1 cellular context compared by ENCODE assay signal in genomic region chr5:131796793-131797693, GRCh38.
TF ChIP-seq lines count a peak whose summit lies in the region.

Gene FNIP1, minus strand, starts transcription at chr5:131797017. Its CDS starts 96 bp downstream, at chr5:131796921.

TF ChIP-seq in HepG2, 621 proteins besides CTCF, POLR2A, EP300 and RAD21 (continued from another document):
- TF ChIP-seq ZNF260 (CRISPR knock-in tag; IDR thresholded peaks at IDR 0.05; ENCODE audit: borderline replicate concordance, low read depth) (no peak), ZNF574 (CRISPR knock-in tag; IDR thresholded peaks at IDR 0.05) (peak; percentile 70), ZNF564 (CRISPR knock-in tag; IDR thresholded peaks at IDR 0.05) (no peak; the same call in 1 of the 2 replicates), ZNF143 (CRISPR knock-in tag; IDR thresholded peaks at IDR 0.05) (0 out of 2 replicates have a peak, but pooled peaks have one; percentile 34), ZNF549 (CRISPR knock-in tag; IDR thresholded peaks at IDR 0.05) (no peak), ZNF136 (CRISPR knock-in tag; IDR thresholded peaks at IDR 0.05; ENCODE audit: low read depth) (peak; percentile 43; the same call in 1 of the 2 replicates), CENPT (CRISPR knock-in tag; IDR thresholded peaks at IDR 0.05; ENCODE audit: low read depth) (no peak), NBN (conservative IDR thresholded peaks at IDR 0.05) (no peak), MLXIP (CRISPR knock-in tag; IDR thresholded peaks at IDR 0.05; ENCODE audit: borderline replicate concordance) (peak; percentile 79; the same call in 1 of the 2 replicates), CBFB (CRISPR knock-in tag; IDR thresholded peaks at IDR 0.05) (peak; percentile 78), HIVEP1 (CRISPR knock-in tag; IDR thresholded peaks at IDR 0.05) (peak; percentile 45), SUZ12 (IDR thresholded peaks at IDR 0.05; ENCODE audit: low read depth, low read length) (no peak), ZNF569 (CRISPR knock-in tag; IDR thresholded peaks at IDR 0.05; ENCODE audit: borderline replicate concordance) (peak; percentile 79; the same call in 1 of the 2 replicates), ZNF674 (CRISPR knock-in tag; IDR thresholded peaks at IDR 0.05; ENCODE audit: low read depth) (0 out of 2 replicates have a peak, but pooled peaks have one; percentile 27), ARHGAP35 (CRISPR knock-in tag; IDR thresholded peaks at IDR 0.05; ENCODE audit: borderline replicate concordance) (peak; percentile 83; the same call in 1 of the 2 replicates), ZBTB49 (CRISPR knock-in tag; IDR thresholded peaks at IDR 0.05; ENCODE audit: borderline replicate concordance) (no peak), ZSCAN9 (CRISPR knock-in tag; IDR thresholded peaks at IDR 0.05; ENCODE audit: borderline replicate concordance) (peak; percentile 48), FOXA3 (CRISPR knock-in tag; IDR thresholded peaks at IDR 0.05) (no peak; the same call in 1 of the 2 replicates), STAT5B (CRISPR knock-in tag; IDR thresholded peaks at IDR 0.05) (0 out of 2 replicates have a peak, but pooled peaks have one; percentile 28), RBM39 (IDR thresholded peaks at IDR 0.05; ENCODE audit: low read depth, low read length, poor library complexity, severe bottlenecking) (peak; percentile 84), SMAD3 (CRISPR knock-in tag; IDR thresholded peaks at IDR 0.05) (peak; percentile 62), ZNF263 (CRISPR knock-in tag; IDR thresholded peaks at IDR 0.05) (peak; percentile 68), REXO4 (CRISPR knock-in tag; IDR thresholded peaks at IDR 0.05; ENCODE audit: borderline replicate concordance) (no peak), WIZ (CRISPR knock-in tag; IDR thresholded peaks at IDR 0.05) (no peak; the same call in 1 of the 2 replicates), ZNF256 (CRISPR knock-in tag; conservative IDR thresholded peaks at IDR 0.05) (no peak), ZHX2 (IDR thresholded peaks at IDR 0.05; ENCODE audit: low read depth) (no peak), ZHX2 (CRISPR knock-in tag; IDR thresholded peaks at IDR 0.05; ENCODE audit: borderline replicate concordance) (0 out of 2 replicates have a peak, but pooled peaks have one; percentile 38), ARID4A (CRISPR knock-in tag; IDR thresholded peaks at IDR 0.05; ENCODE audit: borderline replicate concordance) (peak; percentile 91), MEIS1 (CRISPR knock-in tag; IDR thresholded peaks at IDR 0.05; ENCODE audit: borderline replicate concordance) (peak; percentile 96), NR2C2 (CRISPR knock-in tag; IDR thresholded peaks at IDR 0.05; ENCODE audit: borderline replicate concordance) (peak; percentile 89), HBP1 (CRISPR knock-in tag; IDR thresholded peaks at IDR 0.05; ENCODE audit: low read depth) (no peak; the same call in none of the 2 replicates), ZNF251 (CRISPR knock-in tag; IDR thresholded peaks at IDR 0.05) (no peak), RAD51 (IDR thresholded peaks at IDR 0.05; ENCODE audit: borderline replicate concordance) (peak; percentile 96), ZNF720 (CRISPR knock-in tag; IDR thresholded peaks at IDR 0.05) (no peak), SAFB2 (CRISPR knock-in tag; IDR thresholded peaks at IDR 0.05; ENCODE audit: borderline replicate concordance, low read depth) (no peak; the same call in 1 of the 2 replicates)
